ENCODE assay signal across 32 cellular contexts in genomic region chr18:38634117-38634516, GRCh38.
DNase-seq lines count a peak whose midpoint lies in the region; ATAC-seq, FAIRE-seq and TF ChIP-seq lines count a peak whose summit lies in the region.
"Had no signal": no experiment of that assay in that cellular context is flagged by ENCODE, and none has a peak within 500 bp of the region (broad histone marks: within the 10 kb centered on the region; RNA-seq: fewer than 3 reads in every experiment).

No MANE protein-coding gene starts in this region.

- no peak overlapping the region for H3K4me3 ChIP-seq in left ventricle myocardium inferior
- H3K4me3 ChIP-seq in bronchial epithelial cell (ENCODE audit: low read depth, low read length): no peak overlapping the region
- H3K4me3 ChIP-seq: A549; BLaER1; BLaER1 treated with 17β-estradiol and CSF1 and Interleukin-3, amounts not matched to agents 10 nM and 100 nM had no signal

- no peak for DNase-seq in left cardiac atrium
- DNase-seq in left ventricle myocardium inferior: no peak
- no peak for DNase-seq in bronchial epithelial cell (ENCODE audit: low read depth)
- peak; percentile 27 for DNase-seq in retina
- DNase-seq in RKO (ENCODE audit: low spot score): no peak
- DNase-seq in posterior cingulate gyrus: no peak
- DNase-seq: 8988T; ACHN; AML-193; BE2C; C1 segment of cervical spinal cord; Caco-2; Calu3; CD4-positive, alpha-beta memory T cell; CD4-positive, alpha-beta T cell; CD4-positive, CD25-positive, alpha-beta regulatory T cell; CD8-positive, alpha-beta memory T cell; CD8-positive, alpha-beta T cell; COR-L47; DMS 273 treated with DMSO at 0.1 percent for 48 hours; DMS153; DMS53; DMS79; DMS79 treated with DMSO at 0.1 percent for 48 hours; DND-41; EL had no signal

- H3K36me3 ChIP-seq in left ventricle myocardium inferior (no peaks in the 10 kb centered on the region), bronchial epithelial cell (ENCODE audit: control insufficient read depth, insufficient read depth, low read length) (no peaks in the 10 kb centered on the region)
- H3K36me3 ChIP-seq: BE2C; BLaER1 treated with 17β-estradiol and CSF1 and Interleukin-3, amounts not matched to agents 10 nM and 100 nM had no signal

- peak; percentile 41 to 53 for ATAC-seq in left cardiac atrium
- ATAC-seq: A549; CD8-positive, alpha-beta T cell had no signal

- no peak overlapping the region for H3K27ac ChIP-seq in left ventricle myocardium inferior (replicated peaks)
- H3K27ac ChIP-seq: 22Rv1; A549; BLaER1; BLaER1 treated with 17β-estradiol and CSF1 and Interleukin-3, amounts not matched to agents 10 nM and 100 nM; C4-2B had no signal

- intact Hi-C loops in left cardiac atrium (cut with DNase I) (no loop called here), left ventricle myocardium inferior (cut with micrococcal nuclease) (no loop called here), posterior cingulate gyrus (cut with DNase I) (no loop called here)

- H3K9me3 ChIP-seq in left ventricle myocardium inferior (replicated peaks): peaks cover 7% of the 10 kb centered on the region
- H3K9me3 ChIP-seq: A549, BE2C, Caco-2 had no signal

- H3K4me1 ChIP-seq in left ventricle myocardium inferior: peaks cover 29% of the 10 kb centered on the region
- H3K4me1 ChIP-seq: A549, BE2C, BLaER1, Caco-2 had no signal

- peak; percentile 7 for FAIRE-seq in bronchial epithelial cell (lab: Jason Lieb, UNC)
- FAIRE-seq: A204.1, A549 had no signal

- no peak for TF ChIP-seq CTCF in left ventricle myocardium inferior (IDR thresholded peaks at IDR 0.05; ENCODE audit: borderline replicate concordance)
- no peak for TF ChIP-seq CTCF in bronchial epithelial cell (IDR thresholded peaks at IDR 0.05; ENCODE audit: insufficient read depth, low read length, severe bottlenecking)

- H3K27me3 ChIP-seq in left ventricle myocardium inferior (ENCODE audit: low read depth) (no peaks in the 10 kb centered on the region), bronchial epithelial cell (ENCODE audit: control insufficient read depth, insufficient read depth, low read length) (no peaks in the 10 kb centered on the region)
- H3K27me3 ChIP-seq: BE2C; BLaER1; BLaER1 treated with 17β-estradiol and CSF1 and Interleukin-3, amounts not matched to agents 10 nM and 100 nM had no signal
